In genomic region chr5:30131-30530, GRCh38 we compare ENCODE assay signal across 16 cellular contexts.
DNase-seq lines count a peak whose midpoint lies in the region; ATAC-seq and TF ChIP-seq lines count a peak whose summit lies in the region.
"Had no signal": no experiment of that assay in that cellular context is flagged by ENCODE, and none has a peak within 500 bp of the region (broad histone marks: within the 10 kb centered on the region; RNA-seq: fewer than 3 reads in every experiment).

No MANE protein-coding gene starts in this region.

- intact Hi-C loops in OCI-LY7 (cut with micrococcal nuclease; ENCODE audit: unreplicated experiment) (no loop called here), Calu3 (cut with micrococcal nuclease; ENCODE audit: unreplicated experiment) (no loop called here), esophagus squamous epithelium (cut with DNase I) (no loop called here), heart left ventricle (cut with DNase I) (no loop called here)

- BruUV-seq in OCI-LY7 (replicated peaks; lab: Mats Ljungman, UMichigan) (no TSS peak), Calu3 (replicated peaks; lab: Mats Ljungman, UMichigan) (no TSS peak)

- no peaks in the 10 kb centered on the region for H4K20me1 ChIP-seq in BLaER1
- H4K20me1 ChIP-seq in MM.1S (ENCODE audit: insufficient read depth, low read length): no peaks in the 10 kb centered on the region
- no peaks in the 10 kb centered on the region for H4K20me1 ChIP-seq in OCI-LY7 (ENCODE audit: insufficient read depth, low read length)

- no peaks in the 10 kb centered on the region for H3K36me3 ChIP-seq in BLaER1
- no peaks in the 10 kb centered on the region for H3K36me3 ChIP-seq in MM.1S (replicated peaks; ENCODE audit: insufficient read depth, low read length)
- no peaks in the 10 kb centered on the region for H3K36me3 ChIP-seq in OCI-LY7 (ENCODE audit: insufficient read depth, low read length)
- no peaks in the 10 kb centered on the region for H3K36me3 ChIP-seq in brain microvascular endothelial cell (replicated peaks)
- no peaks in the 10 kb centered on the region for H3K36me3 ChIP-seq in esophagus squamous epithelium
- no peaks in the 10 kb centered on the region for H3K36me3 ChIP-seq in heart left ventricle

- WGBS in esophagus squamous epithelium, 2 donors: 43 to 51% methylated on average over 4 of the region's 4 CpGs
- 50 to 63% (median 54%) methylated on average over 4 of the region's 4 CpGs for WGBS in heart left ventricle, 4 donors

- H3K9me2 ChIP-seq in MM.1S (replicated peaks; ENCODE audit: insufficient read depth, low read length) (no peaks in the 10 kb centered on the region), OCI-LY7 (ENCODE audit: insufficient read depth, low read length) (no peaks in the 10 kb centered on the region)

- peaks cover 64% of the 10 kb centered on the region for H3K27me3 Mint-ChIP-seq in Calu3 (ENCODE audit: unreplicated experiment)

- peaks cover 9% of the 10 kb centered on the region; the same call in 1 of the 2 replicates for H3F3A ChIP-seq in MM.1S (ENCODE audit: insufficient read depth, low read length)

- peaks cover 26% of the 10 kb centered on the region for H3K9me3 ChIP-seq in BLaER1
- H3K9me3 ChIP-seq in MM.1S (replicated peaks; ENCODE audit: insufficient read depth, low read length): no peaks in the 10 kb centered on the region
- peaks cover 5% of the 10 kb centered on the region; the same call in 1 of the 2 replicates for H3K9me3 ChIP-seq in OCI-LY7 (ENCODE audit: low read length)
- peaks cover 0 to 7% (median 0%) of the 10 kb centered on the region in 3 donors for H3K9me3 ChIP-seq in esophagus squamous epithelium
- H3K9me3 ChIP-seq in heart left ventricle: no peaks in the 10 kb centered on the region
- H3K9me3 ChIP-seq: A549 had no signal

- no peak for TF ChIP-seq POLR2A in esophagus squamous epithelium (IDR thresholded peaks at IDR 0.05)
- no peak for TF ChIP-seq POLR2A in heart left ventricle (IDR thresholded peaks at IDR 0.05)

- H3K36me3 Mint-ChIP-seq in Calu3 (ENCODE audit: insufficient read depth, unreplicated experiment): no peaks in the 10 kb centered on the region
- H3K36me3 Mint-ChIP-seq: CD14-positive monocyte had no signal

- no peak overlapping the region for H3K27ac Mint-ChIP-seq in Calu3 (ENCODE audit: unreplicated experiment)
- H3K27ac Mint-ChIP-seq: CD14-positive monocyte; CD4-positive, alpha-beta memory T cell; H9 had no signal

- in situ Hi-C loops in brain microvascular endothelial cell (cut with HindIII; ENCODE audit: low pct_ligation_motif_present, low sequenced_read_pairs): no loop called here

- H3K4me2 ChIP-seq in BLaER1 (peak overlapping the region; percentile 34), MM.1S (ENCODE audit: low read depth, low read length) (peak overlapping the region; percentile 56), OCI-LY7 (ENCODE audit: low read length) (peak overlapping the region; percentile 73)
- H3K4me2 ChIP-seq: A549 had no signal

- no peak overlapping the region for H3K9ac ChIP-seq in BLaER1
- peak overlapping the region; percentile 7; the same call in 1 of the 2 replicates for H3K9ac ChIP-seq in MM.1S (ENCODE audit: low read length)

- no peak overlapping the region for H3K4me3 Mint-ChIP-seq in Calu3 (ENCODE audit: low read depth, unreplicated experiment)
- H3K4me3 Mint-ChIP-seq: CD14-positive monocyte; CD4-positive, alpha-beta memory T cell; H9 had no signal

- no peak for ATAC-seq in heart left ventricle
- ATAC-seq: A549 had no signal

- TF ChIP-seq CTCF in MM.1S (IDR thresholded peaks at IDR 0.05; ENCODE audit: low read length): no peak
- no peak for TF ChIP-seq CTCF in OCI-LY7 (conservative IDR thresholded peaks at IDR 0.05; ENCODE audit: low read length)
- TF ChIP-seq CTCF in choroid plexus epithelial cell (conservative IDR thresholded peaks at IDR 0.05; ENCODE audit: low read depth, low read length): no peak
- TF ChIP-seq CTCF in brain microvascular endothelial cell (IDR thresholded peaks at IDR 0.05; ENCODE audit: low read depth, low read length, missing control alignments): no peak
- no peak for TF ChIP-seq CTCF in Calu3 (IDR thresholded peaks at IDR 0.05; ENCODE audit: unreplicated experiment)
- TF ChIP-seq CTCF in esophagus squamous epithelium (IDR thresholded peaks at IDR 0.05): no peak
- TF ChIP-seq CTCF in heart left ventricle (IDR thresholded peaks at IDR 0.05): no peak

- H3K27me3 ChIP-seq in BLaER1 (no peaks in the 10 kb centered on the region), MM.1S (replicated peaks; ENCODE audit: insufficient read depth, low read length) (no peaks in the 10 kb centered on the region), brain microvascular endothelial cell (replicated peaks) (peaks cover 5% of the 10 kb centered on the region), esophagus squamous epithelium (peaks cover 0 to 53% (median 0%) of the 10 kb centered on the region in 4 donors), heart left ventricle (peaks cover 0 to 24% (median 0%) of the 10 kb centered on the region in 9 donors)

- H3K9me3 Mint-ChIP-seq in Calu3 (ENCODE audit: low read depth, unreplicated experiment): peaks cover 11% of the 10 kb centered on the region

- H3K27ac ChIP-seq in BLaER1: no peak overlapping the region
- H3K27ac ChIP-seq in MM.1S (ENCODE audit: low read length): peak overlapping the region; percentile 68; the same call in 1 of the 2 replicates
- H3K27ac ChIP-seq in OCI-LY7 (ENCODE audit: low read depth, low read length, poor library complexity, severe bottlenecking): peak overlapping the region; percentile 59
- no peak overlapping the region for H3K27ac ChIP-seq in brain microvascular endothelial cell
- no peak overlapping the region for H3K27ac ChIP-seq in esophagus squamous epithelium
- no peak overlapping the region for H3K27ac ChIP-seq in heart left ventricle
- H3K27ac ChIP-seq: 22Rv1, A549 had no signal

- H3K4me1 ChIP-seq in BLaER1 (peaks cover 6% of the 10 kb centered on the region; the same call in 1 of the 2 replicates), MM.1S (ENCODE audit: low read length) (peaks cover 13% of the 10 kb centered on the region), OCI-LY7 (ENCODE audit: insufficient read depth, low read length, poor library complexity, severe bottlenecking) (peaks cover 23% of the 10 kb centered on the region), esophagus squamous epithelium (no peaks in the 10 kb centered on the region), heart left ventricle (no peaks in the 10 kb centered on the region)
- H3K4me1 ChIP-seq: A549 had no signal

- H3K4me3 ChIP-seq in BLaER1 (no peak overlapping the region), MM.1S (ENCODE audit: low read length) (peak overlapping the region; percentile 38), OCI-LY7 (ENCODE audit: low read depth, low read length, poor library complexity, severe bottlenecking) (peak overlapping the region; percentile 35), choroid plexus epithelial cell (ENCODE audit: low read depth, low read length) (no peak overlapping the region), brain microvascular endothelial cell (ENCODE audit: low read depth, low read length) (no peak overlapping the region), esophagus squamous epithelium (no peak overlapping the region), heart left ventricle (no peak overlapping the region)
- H3K4me3 ChIP-seq: A549 had no signal

- no peaks in the 10 kb centered on the region for H3K4me1 Mint-ChIP-seq in Calu3 (ENCODE audit: low read depth, unreplicated experiment)
- H3K4me1 Mint-ChIP-seq: CD14-positive monocyte, H9 had no signal

- peak; percentile 52 for DNase-seq in MM.1S
- peak; percentile 48 for DNase-seq in OCI-LY7 (ENCODE audit: low spot score)
- DNase-seq in choroid plexus epithelial cell (ENCODE audit: low read depth): peak; percentile 4
- DNase-seq in brain microvascular endothelial cell: no peak
- no peak for DNase-seq in Calu3
- DNase-seq in esophagus squamous epithelium (lab: John Stamatoyannopoulos, UW): no peak
- DNase-seq in heart left ventricle: no peak
- DNase-seq: AML-193; CD4-positive, alpha-beta memory T cell; DND-41; GOT3; H9 had no signal

- H3K79me2 ChIP-seq in MM.1S (ENCODE audit: low read length): no peaks in the 10 kb centered on the region
- no peaks in the 10 kb centered on the region for H3K79me2 ChIP-seq in OCI-LY7 (ENCODE audit: insufficient read depth, low read depth, low read length)

- CTCF ChIA-PET in OCI-LY7 (lab: Charles Lee; ENCODE audit: unreplicated experiment): no interaction called here
- CTCF ChIA-PET in Calu3 (lab: Charles Lee): no interaction called here

- POLR2A ChIA-PET in OCI-LY7 (lab: Charles Lee): no interaction called here

- H2AFZ ChIP-seq in MM.1S (ENCODE audit: low read length) (peak overlapping the region; percentile 66), OCI-LY7 (ENCODE audit: low read length) (peak overlapping the region; percentile 50; the same call in 1 of the 2 replicates)

Comparison
In these comparisons a context has a peak if more than half of its experiments do, and no peak if none do; other contexts are left out.
1. H3K27ac ChIP-seq: peak in MM.1S (single experiment) and OCI-LY7 (single experiment); none in BLaER1 (single experiment), brain microvascular endothelial cell (single experiment), esophagus squamous epithelium (0 of 4) and heart left ventricle (0 of 12).
2. H3K4me3 ChIP-seq: peak in MM.1S (single experiment) and OCI-LY7 (single experiment); none in BLaER1 (single experiment), choroid plexus epithelial cell (single experiment), brain microvascular endothelial cell (single experiment), esophagus squamous epithelium (0 of 4) and heart left ventricle (0 of 12).
3. DNase-seq: peak in MM.1S (single experiment), OCI-LY7 (single experiment) and choroid plexus epithelial cell (single experiment); none in brain microvascular endothelial cell (single experiment), Calu3 (single experiment), esophagus squamous epithelium (single experiment) and heart left ventricle (0 of 5).
4. Peak in every context shown above with its lines, with median percentiles within 50 percentile points of each other: H3K4me2 ChIP-seq.